8 cellular contexts compared by ENCODE assay signal in genomic region chr17:59329558-59330313, GRCh38. TPM values are rescaled to one million over a fixed set of nuclear protein-coding genes. Genes with fewer than 3 reads are reported as not detected.
A peak's percentile ranks its signal among the peaks of the same experiment; 100 is the strongest.
DNase-seq lines count a peak whose midpoint lies in the region; ATAC-seq, FAIRE-seq and TF ChIP-seq lines count a peak whose summit lies in the region.

No MANE protein-coding gene starts in this region.

- TF ChIP-seq CTCF in H1 (IDR thresholded peaks at IDR 0.05; ENCODE audit: control extremely low read depth in 1 of 3, insufficient read depth in 1 of 3, low read depth in 1 of 3, low read length in 3 of 3) = peak; percentile 62 to 78 (median 78)
- TF ChIP-seq CTCF in lung (IDR thresholded peaks at IDR 0.05; ENCODE audit: control extremely low read depth, extremely low read depth) = peak; percentile 66

- no peak overlapping the region for H3K4me3 ChIP-seq in H1 (ENCODE audit: extremely low read depth in 1 of 4, insufficient read depth in 2 of 4, low read depth in 3 of 4, low read length in 4 of 4)
- no peak overlapping the region for H3K4me3 ChIP-seq in lung

- ATAC-seq in HG02981 (IDR thresholded peaks at IDR 0.05; ENCODE audit: unreplicated experiment) (peak; percentile 45), lung (ENCODE audit: insufficient read depth, low FRiP score) (peak; percentile 42), GM19328 (IDR thresholded peaks at IDR 0.05; ENCODE audit: unreplicated experiment) (no peak)

- H3K79me2 ChIP-seq in H1 (ENCODE audit: control insufficient read depth in 1 of 2, insufficient read depth in 2 of 2, low read length in 2 of 2) = no peaks in the 10 kb centered on the region

- no peak overlapping the region for H3K18ac ChIP-seq in H1 (ENCODE audit: extremely low read depth, low read length)

- H3K27ac ChIP-seq in H1 (ENCODE audit: low read depth, low read length) = no peak overlapping the region
- H3K27ac ChIP-seq in lung (ENCODE audit: low read depth in 1 of 2, low read length in 1 of 2) = peak overlapping the region; percentile 92 to 97

- no peak for TF ChIP-seq EP300 in H1 (IDR thresholded peaks at IDR 0.05; ENCODE audit: borderline replicate concordance in 1 of 2, low read depth in 2 of 2, low read length in 2 of 2)

- H3K4ac ChIP-seq in H1 (replicated peaks; ENCODE audit: insufficient read length, low read depth, low read length) = no peak overlapping the region

- H3K4me1 Mint-ChIP-seq in activated CD4-positive, alpha-beta memory T cell treated with anti-CD3 and anti-CD28 coated beads, Interleukin-2, amount 10 ng/mL, durations not matched to agents 7 days and 5 days = peaks cover 56% of the 10 kb centered on the region

- H4K8ac ChIP-seq in H1 (ENCODE audit: extremely low read depth, insufficient read depth, low read length) = no peak overlapping the region

- no peak overlapping the region for H3K14ac ChIP-seq in H1 (ENCODE audit: insufficient read length)

- peaks cover 1 to 22% (median 14%) of the 10 kb centered on the region in 4 experiments; a peak in 6 of 7 replicates for H3K27me3 ChIP-seq in H1 (replicated peaks in 1 of 4; ENCODE audit: control insufficient read depth in 3 of 4, extremely low read depth in 1 of 4, insufficient read depth in 3 of 4, low read length in 3 of 4)
- no peaks in the 10 kb centered on the region for H3K27me3 ChIP-seq in lung (ENCODE audit: control insufficient read depth, insufficient read depth)

- 47% methylated on average over 8 of the region's 8 CpGs; no CpG with 5 or more reads in 1 of the 2 experiments for WGBS in H1 (ENCODE audit: extremely low coverage in 1 of 2, insufficient coverage in 1 of 2, insufficient read length in 1 of 2, insufficient replicate concordance in 2 of 2, low coverage in 1 of 2, low lambda C conversion rate in 2 of 2, missing lambda C conversion rate in 1 of 2), 2 experiments
- WGBS in lung, 2 donors = 4 to 6% methylated on average over 8 of the region's 8 CpGs

- H3K36me3 Mint-ChIP-seq in activated CD4-positive, alpha-beta memory T cell treated with anti-CD3 and anti-CD28 coated beads, Interleukin-2, amount 10 ng/mL, durations not matched to agents 7 days and 5 days (ENCODE audit: low read depth) = peaks cover 2% of the 10 kb centered on the region

- POLR2A ChIA-PET in activated CD4-positive, alpha-beta memory T cell treated with anti-CD3 and anti-CD28 coated beads, Interleukin-2, amount 10 ng/mL, durations not matched to agents 7 days and 5 days (lab: Charles Lee) = interaction anchor here (0.7 to 1.9 kb wide), 12 partner anchors 14 to 289 kb away, joined by 3 to 26 read pairs (median 4); partner anchors contain the start of gene CLTC
- POLR2A ChIA-PET in H1 (lab: Charles Lee; ENCODE audit: partially characterized antibody) = interaction anchor here (1.4 to 2.2 kb wide), 2 partner anchors 10 to 75 kb away, joined by 3 to 7 read pairs; no protein-coding TSS in a partner anchor

- no peak for FAIRE-seq in H1 (lab: Jason Lieb, UNC)

- H2BK12ac ChIP-seq in H1 (ENCODE audit: low read depth, low read length) = no peak overlapping the region

- TF ChIP-seq RAD21 in H1 (IDR thresholded peaks at IDR 0.05 in 1 of 2, conservative IDR thresholded peaks at IDR 0.05 in 1 of 2; ENCODE audit: low read depth in 2 of 2, low read length in 2 of 2) = peak; percentile 80 to 82

- no peaks in the 10 kb centered on the region for H3K27me3 Mint-ChIP-seq in activated CD4-positive, alpha-beta memory T cell treated with anti-CD3 and anti-CD28 coated beads, Interleukin-2, amount 10 ng/mL, durations not matched to agents 7 days and 5 days

- H3K4me1 ChIP-seq in H1 (replicated peaks in 1 of 4; ENCODE audit: control insufficient read depth in 3 of 4, insufficient read depth in 4 of 4, low read length in 3 of 4) (peaks cover 10 to 19% (median 14%) of the 10 kb centered on the region in 4 experiments; a peak in 6 of 7 replicates), lung (ENCODE audit: control insufficient read depth in 2 of 2, insufficient read depth in 2 of 2, low read length in 2 of 2) (peaks cover 19 to 20% of the 10 kb centered on the region in 2 donors)

- H3K9me3 Mint-ChIP-seq in activated CD4-positive, alpha-beta memory T cell treated with anti-CD3 and anti-CD28 coated beads, Interleukin-2, amount 10 ng/mL, durations not matched to agents 7 days and 5 days = no peaks in the 10 kb centered on the region

- H2BK20ac ChIP-seq in H1 (ENCODE audit: low read length) = no peak overlapping the region

- H3K4me3 Mint-ChIP-seq in activated CD4-positive, alpha-beta memory T cell treated with anti-CD3 and anti-CD28 coated beads, Interleukin-2, amount 10 ng/mL, durations not matched to agents 7 days and 5 days = peak overlapping the region; percentile 33

- H3K23ac ChIP-seq in H1 (ENCODE audit: insufficient read length) = no peak overlapping the region

- peaks cover 9% of the 10 kb centered on the region for H3K23me2 ChIP-seq in H1 (ENCODE audit: low read depth, low read length)

- TF ChIP-seq POLR2A in H1 (IDR thresholded peaks at IDR 0.05; ENCODE audit: control extremely low read depth in 1 of 2, low read depth in 2 of 2, low read length in 2 of 2) = no peak

- no peaks in the 10 kb centered on the region for H3K79me1 ChIP-seq in H1 (ENCODE audit: low read depth, low read length)

- H2BK120ac ChIP-seq in H1 (replicated peaks; ENCODE audit: low read depth, low read length) = no peak overlapping the region

- CTCF ChIA-PET in activated CD4-positive, alpha-beta memory T cell treated with anti-CD3 and anti-CD28 coated beads, Interleukin-2, amount 10 ng/mL, durations not matched to agents 7 days and 5 days (lab: Charles Lee) = interaction anchor here (0.6 to 6.2 kb wide), 27 partner anchors 9 to 378 kb away, joined by 3 to 187 read pairs (median 4); partner anchors contain the start of genes GDPD1, PTRH2, SMG8 and VMP1
- CTCF ChIA-PET in H1 (lab: Charles Lee; ENCODE audit: partially characterized antibody) = interaction anchor here (0.6 to 10.4 kb wide), 33 partner anchors 8 to 761 kb away, joined by 3 to 104 read pairs (median 5); no protein-coding TSS in a partner anchor

- H2BK5ac ChIP-seq in H1 (ENCODE audit: low read depth, low read length) = no peak overlapping the region

- H4K91ac ChIP-seq in H1 (replicated peaks; ENCODE audit: insufficient read length, low read length) = no peak overlapping the region

- DNase-seq in DMS114 treated with DMSO at 0.1 percent for 48 hours (lab: John Stamatoyannopoulos, UW; ENCODE audit: unreplicated experiment) (peak; percentile 43), NCI-H69 (lab: John Stamatoyannopoulos, UW) (peak; percentile 85), H1 (ENCODE audit: low read depth in 1 of 2, low spot score in 2 of 2) (peak; percentile 36 to 54), lung (ENCODE audit: low spot score) (peak; percentile 53)
- DNase-seq in activated CD4-positive, alpha-beta memory T cell treated with anti-CD3 and anti-CD28 coated beads, Interleukin-2, amount 10 ng/mL, durations not matched to agents 7 days and 5 days = peak; percentile 63
- DNase-seq in stimulated activated naive CD4-positive, alpha-beta T cell (lab: John Stamatoyannopoulos, UW) = peak in 5 of 6 experiments; percentile 22 to 72 (median 43)

- no peaks in the 10 kb centered on the region for H3K36me3 ChIP-seq in H1 (ENCODE audit: control insufficient read depth in 2 of 4, insufficient read depth in 4 of 4, low read length in 3 of 4)
- no peaks in the 10 kb centered on the region for H3K36me3 ChIP-seq in lung (ENCODE audit: control insufficient read depth in 2 of 2, insufficient read depth in 2 of 2, low read length in 2 of 2)

- H2AK5ac ChIP-seq in H1 (ENCODE audit: low read depth, low read length) = no peak overlapping the region

- no peak overlapping the region for H3K56ac ChIP-seq in H1 (replicated peaks; ENCODE audit: insufficient read length, low read depth, low read length)

- peaks cover 3 to 4% of the 10 kb centered on the region in 2 experiments for H4K20me1 ChIP-seq in H1 (replicated peaks in 1 of 2; ENCODE audit: control insufficient read depth in 1 of 2, insufficient read depth in 2 of 2, low read length in 2 of 2)

- H3K9me3 ChIP-seq in H1 (ENCODE audit: insufficient read depth in 2 of 2, low read depth in 1 of 2, low read length in 1 of 2) (no peaks in the 10 kb centered on the region), lung (ENCODE audit: control insufficient read depth in 2 of 2, insufficient read depth in 1 of 2, low read length in 1 of 2) (no peaks in the 10 kb centered on the region)

- peak overlapping the region in 1 of 2 experiments; percentile 63; a peak in 2 of 4 replicates for H3K4me2 ChIP-seq in H1 (ENCODE audit: insufficient read depth in 1 of 2, low read depth in 2 of 2, low read length in 2 of 2)

- no peak overlapping the region for H4K5ac ChIP-seq in H1 (ENCODE audit: insufficient read length, low read depth, low read length)

- H2BK15ac ChIP-seq in H1 (ENCODE audit: low read length) = no peak overlapping the region

- H3K27ac Mint-ChIP-seq in activated CD4-positive, alpha-beta memory T cell treated with anti-CD3 and anti-CD28 coated beads, Interleukin-2, amount 10 ng/mL, durations not matched to agents 7 days and 5 days = peak overlapping the region; percentile 89

- H2AFZ ChIP-seq in H1 (ENCODE audit: low read length) = peak overlapping the region; percentile 84

- H3K9ac ChIP-seq in H1 (replicated peaks in 1 of 4; ENCODE audit: extremely low read depth in 1 of 4, low read depth in 3 of 4, low read length in 3 of 4) = no peak overlapping the region

TF ChIP-seq in H1, 55 proteins besides CTCF, POLR2A, EP300 and RAD21:
- no peak for TF ChIP-seq POU5F1 (IDR thresholded peaks at IDR 0.05; ENCODE audit: low read depth, low read length)
- peak; percentile 35; the same call in 1 of the 2 replicates for TF ChIP-seq JUND (IDR thresholded peaks at IDR 0.05; ENCODE audit: low read length)
- no peak for TF ChIP-seq USF2 (IDR thresholded peaks at IDR 0.05; ENCODE audit: low read length)

RNA-seq across cellular contexts. Expression of gene YPEL2, which starts 1.7 kb away (rescaled TPM):
- 10 to 100 TPM; 17.1 to 18.4 TPM for total RNA-seq in activated CD4-positive, alpha-beta memory T cell treated with anti-CD3 and anti-CD28 coated beads, Interleukin-2, amount 10 ng/mL, durations not matched to agents 7 days and 5 days
- total RNA-seq in H1 (2021; fragmentation: NEBNext Ultra II Directional; extraction: Animal tissue kit (Norgen Biotek cat#: 25700)) = 3.2 and 3.5 TPM in 2 replicates
- polyA plus RNA-seq in H1 (2011; rRNA removed) = 1.4 and 1.6 TPM in 2 replicates
- polyA plus RNA-seq in H1 (2011; cell fraction: cytosol; rRNA removed) = 2.1 TPM
- 2.4 TPM for polyA plus RNA-seq in H1 (2011; cell fraction: nucleus; rRNA removed)
- 1.8 to 2.8 TPM (median 2.2 TPM) in 4 replicates for polyA plus RNA-seq in H1 (2012, experiment 1 of 2)
- polyA plus RNA-seq in H1 (2012, experiment 2 of 2) = 0.28 TPM
- polyA plus RNA-seq in H1 (2013, experiment 1 of 2) = 1.1 TPM
- 1.3 TPM for polyA plus RNA-seq in H1 (2013, experiment 2 of 2)
- 6.0 and 6.5 TPM in 2 replicates for polyA minus RNA-seq in H1 (2011; rRNA and poly(A)+ RNA removed)
- polyA minus RNA-seq in H1 (2011; cell fraction: cytosol; rRNA and poly(A)+ RNA removed) = 4.3 TPM
- 5.6 TPM for polyA minus RNA-seq in H1 (2011; cell fraction: nucleus; rRNA and poly(A)+ RNA removed)
- total RNA-seq in lung = 10 to 100 TPM; 14.3 to 47.0 TPM
- 1 to 10 TPM; 7.8 to 8.5 TPM for polyA plus RNA-seq in lung
